Comparison of ENCODE assay signal across 1 cellular context in the genomic region with DNA sequence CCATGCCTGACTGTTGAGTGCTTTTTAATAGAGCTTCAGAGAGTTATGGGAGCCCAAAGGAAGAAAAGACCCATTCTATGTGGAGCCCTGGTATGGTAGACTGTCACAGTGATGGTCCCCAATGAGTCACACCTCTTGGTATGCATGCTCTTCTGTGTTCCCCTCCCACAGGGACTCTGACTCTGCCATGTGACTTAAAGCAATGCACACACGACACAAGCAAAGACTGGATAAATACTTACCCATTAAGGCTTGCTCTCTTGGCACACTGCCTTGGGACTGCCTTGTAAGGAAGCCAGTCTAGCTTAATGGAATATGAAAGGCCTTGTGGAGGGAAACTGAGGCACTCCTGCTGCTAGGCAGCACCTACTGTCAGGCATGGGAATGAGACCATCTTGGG.
TF ChIP-seq lines count a peak whose summit lies in the region.

No MANE protein-coding gene starts in this region.

TF ChIP-seq in HepG2, 621 proteins besides CTCF, POLR2A, EP300 and RAD21 (continues in another document):
- no peak for TF ChIP-seq ZBTB21 (CRISPR knock-in tag; IDR thresholded peaks at IDR 0.05)
- no peak for TF ChIP-seq DRAP1 (CRISPR knock-in tag; IDR thresholded peaks at IDR 0.05)
- TF ChIP-seq JUN (CRISPR knock-in tag; IDR thresholded peaks at IDR 0.05) = no peak
- no peak for TF ChIP-seq KLF16 (CRISPR knock-in tag; IDR thresholded peaks at IDR 0.05)
- TF ChIP-seq, protein P1, sequence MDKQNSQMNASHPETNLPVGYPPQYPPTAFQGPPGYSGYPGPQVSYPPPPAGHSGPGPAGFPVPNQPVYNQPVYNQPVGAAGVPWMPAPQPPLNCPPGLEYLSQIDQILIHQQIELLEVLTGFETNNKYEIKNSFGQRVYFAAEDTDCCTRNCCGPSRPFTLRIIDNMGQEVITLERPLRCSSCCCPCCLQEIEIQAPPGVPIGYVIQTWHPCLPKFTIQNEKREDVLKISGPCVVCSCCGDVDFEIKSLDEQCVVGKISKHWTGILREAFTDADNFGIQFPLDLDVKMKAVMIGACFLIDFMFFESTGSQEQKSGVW (CRISPR knock-in tag; IDR thresholded peaks at IDR 0.05; ENCODE audit: borderline replicate concordance) = no peak
- no peak for TF ChIP-seq NFE2L2 (IDR thresholded peaks at IDR 0.05; ENCODE audit: low read length)
- TF ChIP-seq SP4 (CRISPR knock-in tag; IDR thresholded peaks at IDR 0.05) = no peak
- TF ChIP-seq, protein P2, sequence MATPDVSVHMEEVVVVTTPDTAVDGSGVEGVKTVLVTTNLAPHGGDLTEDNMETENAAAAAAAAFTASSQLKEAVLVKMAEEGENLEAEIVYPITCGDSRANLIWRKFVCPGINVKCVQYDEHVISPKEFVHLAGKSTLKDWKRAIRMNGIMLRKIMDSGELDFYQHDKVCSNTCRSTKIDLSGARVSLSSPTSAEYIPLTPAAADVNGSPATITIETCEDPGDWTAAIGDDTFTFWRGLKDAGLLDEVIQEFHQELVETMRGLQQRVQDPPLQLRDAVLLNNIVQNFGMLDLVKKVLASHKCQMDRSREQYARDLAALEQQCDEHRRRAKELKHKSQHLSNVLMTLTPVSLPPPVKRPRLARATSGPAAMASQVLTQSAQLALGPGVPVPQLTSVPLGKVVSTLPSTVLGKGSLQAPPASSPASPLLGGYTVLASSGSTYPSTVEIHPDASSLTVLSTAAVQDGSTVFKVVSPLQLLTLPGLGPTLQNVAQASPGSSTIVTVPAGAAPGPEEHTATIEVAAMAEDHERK (CRISPR knock-in tag; IDR thresholded peaks at IDR 0.05; ENCODE audit: low read depth) = no peak
- TF ChIP-seq, protein P3, sequence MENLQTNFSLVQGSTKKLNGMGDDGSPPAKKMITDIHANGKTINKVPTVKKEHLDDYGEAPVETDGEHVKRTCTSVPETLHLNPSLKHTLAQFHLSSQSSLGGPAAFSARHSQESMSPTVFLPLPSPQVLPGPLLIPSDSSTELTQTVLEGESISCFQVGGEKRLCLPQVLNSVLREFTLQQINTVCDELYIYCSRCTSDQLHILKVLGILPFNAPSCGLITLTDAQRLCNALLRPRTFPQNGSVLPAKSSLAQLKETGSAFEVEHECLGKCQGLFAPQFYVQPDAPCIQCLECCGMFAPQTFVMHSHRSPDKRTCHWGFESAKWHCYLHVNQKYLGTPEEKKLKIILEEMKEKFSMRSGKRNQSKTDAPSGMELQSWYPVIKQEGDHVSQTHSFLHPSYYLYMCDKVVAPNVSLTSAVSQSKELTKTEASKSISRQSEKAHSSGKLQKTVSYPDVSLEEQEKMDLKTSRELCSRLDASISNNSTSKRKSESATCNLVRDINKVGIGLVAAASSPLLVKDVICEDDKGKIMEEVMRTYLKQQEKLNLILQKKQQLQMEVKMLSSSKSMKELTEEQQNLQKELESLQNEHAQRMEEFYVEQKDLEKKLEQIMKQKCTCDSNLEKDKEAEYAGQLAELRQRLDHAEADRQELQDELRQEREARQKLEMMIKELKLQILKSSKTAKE (CRISPR knock-in tag; IDR thresholded peaks at IDR 0.05; ENCODE audit: borderline replicate concordance) = no peak
- TF ChIP-seq RFXANK (CRISPR knock-in tag; IDR thresholded peaks at IDR 0.05) = no peak
- no peak for TF ChIP-seq ZNF678 (CRISPR knock-in tag; IDR thresholded peaks at IDR 0.05)
- TF ChIP-seq, protein P4, sequence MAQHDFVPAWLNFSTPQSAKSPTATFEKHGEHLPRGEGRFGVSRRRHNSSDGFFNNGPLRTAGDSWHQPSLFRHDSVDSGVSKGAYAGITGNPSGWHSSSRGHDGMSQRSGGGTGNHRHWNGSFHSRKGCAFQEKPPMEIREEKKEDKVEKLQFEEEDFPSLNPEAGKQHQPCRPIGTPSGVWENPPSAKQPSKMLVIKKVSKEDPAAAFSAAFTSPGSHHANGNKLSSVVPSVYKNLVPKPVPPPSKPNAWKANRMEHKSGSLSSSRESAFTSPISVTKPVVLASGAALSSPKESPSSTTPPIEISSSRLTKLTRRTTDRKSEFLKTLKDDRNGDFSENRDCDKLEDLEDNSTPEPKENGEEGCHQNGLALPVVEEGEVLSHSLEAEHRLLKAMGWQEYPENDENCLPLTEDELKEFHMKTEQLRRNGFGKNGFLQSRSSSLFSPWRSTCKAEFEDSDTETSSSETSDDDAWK (CRISPR knock-in tag; IDR thresholded peaks at IDR 0.05) = no peak
- TF ChIP-seq ZNF629 (CRISPR knock-in tag; conservative IDR thresholded peaks at IDR 0.05) = peak; percentile 48
- no peak for TF ChIP-seq ZBTB43 (CRISPR knock-in tag; conservative IDR thresholded peaks at IDR 0.05)
- TF ChIP-seq FOXO1 (CRISPR knock-in tag; IDR thresholded peaks at IDR 0.05) = no peak
- TF ChIP-seq, protein P5, sequence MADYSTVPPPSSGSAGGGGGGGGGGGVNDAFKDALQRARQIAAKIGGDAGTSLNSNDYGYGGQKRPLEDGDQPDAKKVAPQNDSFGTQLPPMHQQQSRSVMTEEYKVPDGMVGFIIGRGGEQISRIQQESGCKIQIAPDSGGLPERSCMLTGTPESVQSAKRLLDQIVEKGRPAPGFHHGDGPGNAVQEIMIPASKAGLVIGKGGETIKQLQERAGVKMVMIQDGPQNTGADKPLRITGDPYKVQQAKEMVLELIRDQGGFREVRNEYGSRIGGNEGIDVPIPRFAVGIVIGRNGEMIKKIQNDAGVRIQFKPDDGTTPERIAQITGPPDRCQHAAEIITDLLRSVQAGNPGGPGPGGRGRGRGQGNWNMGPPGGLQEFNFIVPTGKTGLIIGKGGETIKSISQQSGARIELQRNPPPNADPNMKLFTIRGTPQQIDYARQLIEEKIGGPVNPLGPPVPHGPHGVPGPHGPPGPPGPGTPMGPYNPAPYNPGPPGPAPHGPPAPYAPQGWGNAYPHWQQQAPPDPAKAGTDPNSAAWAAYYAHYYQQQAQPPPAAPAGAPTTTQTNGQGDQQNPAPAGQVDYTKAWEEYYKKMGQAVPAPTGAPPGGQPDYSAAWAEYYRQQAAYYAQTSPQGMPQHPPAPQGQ (CRISPR knock-in tag; IDR thresholded peaks at IDR 0.05; ENCODE audit: borderline replicate concordance) = no peak
- TF ChIP-seq, protein P6, sequence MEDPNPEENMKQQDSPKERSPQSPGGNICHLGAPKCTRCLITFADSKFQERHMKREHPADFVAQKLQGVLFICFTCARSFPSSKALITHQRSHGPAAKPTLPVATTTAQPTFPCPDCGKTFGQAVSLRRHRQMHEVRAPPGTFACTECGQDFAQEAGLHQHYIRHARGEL (CRISPR knock-in tag; IDR thresholded peaks at IDR 0.05) = no peak
- TF ChIP-seq, protein P7, sequence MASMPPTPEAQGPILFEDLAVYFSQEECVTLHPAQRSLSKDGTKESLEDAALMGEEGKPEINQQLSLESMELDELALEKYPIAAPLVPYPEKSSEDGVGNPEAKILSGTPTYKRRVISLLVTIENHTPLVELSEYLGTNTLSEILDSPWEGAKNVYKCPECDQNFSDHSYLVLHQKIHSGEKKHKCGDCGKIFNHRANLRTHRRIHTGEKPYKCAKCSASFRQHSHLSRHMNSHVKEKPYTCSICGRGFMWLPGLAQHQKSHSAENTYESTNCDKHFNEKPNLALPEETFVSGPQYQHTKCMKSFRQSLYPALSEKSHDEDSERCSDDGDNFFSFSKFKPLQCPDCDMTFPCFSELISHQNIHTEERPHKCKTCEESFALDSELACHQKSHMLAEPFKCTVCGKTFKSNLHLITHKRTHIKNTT (CRISPR knock-in tag; IDR thresholded peaks at IDR 0.05) = no peak
- TF ChIP-seq SRSF1 (optimal IDR thresholded peaks at IDR 0.05; ENCODE audit: low read depth, low read length) = no peak
- TF ChIP-seq TEAD3 (CRISPR knock-in tag; optimal IDR thresholded peaks at IDR 0.05; ENCODE audit: borderline replicate concordance) = peak; percentile 97
- TF ChIP-seq, protein P8, sequence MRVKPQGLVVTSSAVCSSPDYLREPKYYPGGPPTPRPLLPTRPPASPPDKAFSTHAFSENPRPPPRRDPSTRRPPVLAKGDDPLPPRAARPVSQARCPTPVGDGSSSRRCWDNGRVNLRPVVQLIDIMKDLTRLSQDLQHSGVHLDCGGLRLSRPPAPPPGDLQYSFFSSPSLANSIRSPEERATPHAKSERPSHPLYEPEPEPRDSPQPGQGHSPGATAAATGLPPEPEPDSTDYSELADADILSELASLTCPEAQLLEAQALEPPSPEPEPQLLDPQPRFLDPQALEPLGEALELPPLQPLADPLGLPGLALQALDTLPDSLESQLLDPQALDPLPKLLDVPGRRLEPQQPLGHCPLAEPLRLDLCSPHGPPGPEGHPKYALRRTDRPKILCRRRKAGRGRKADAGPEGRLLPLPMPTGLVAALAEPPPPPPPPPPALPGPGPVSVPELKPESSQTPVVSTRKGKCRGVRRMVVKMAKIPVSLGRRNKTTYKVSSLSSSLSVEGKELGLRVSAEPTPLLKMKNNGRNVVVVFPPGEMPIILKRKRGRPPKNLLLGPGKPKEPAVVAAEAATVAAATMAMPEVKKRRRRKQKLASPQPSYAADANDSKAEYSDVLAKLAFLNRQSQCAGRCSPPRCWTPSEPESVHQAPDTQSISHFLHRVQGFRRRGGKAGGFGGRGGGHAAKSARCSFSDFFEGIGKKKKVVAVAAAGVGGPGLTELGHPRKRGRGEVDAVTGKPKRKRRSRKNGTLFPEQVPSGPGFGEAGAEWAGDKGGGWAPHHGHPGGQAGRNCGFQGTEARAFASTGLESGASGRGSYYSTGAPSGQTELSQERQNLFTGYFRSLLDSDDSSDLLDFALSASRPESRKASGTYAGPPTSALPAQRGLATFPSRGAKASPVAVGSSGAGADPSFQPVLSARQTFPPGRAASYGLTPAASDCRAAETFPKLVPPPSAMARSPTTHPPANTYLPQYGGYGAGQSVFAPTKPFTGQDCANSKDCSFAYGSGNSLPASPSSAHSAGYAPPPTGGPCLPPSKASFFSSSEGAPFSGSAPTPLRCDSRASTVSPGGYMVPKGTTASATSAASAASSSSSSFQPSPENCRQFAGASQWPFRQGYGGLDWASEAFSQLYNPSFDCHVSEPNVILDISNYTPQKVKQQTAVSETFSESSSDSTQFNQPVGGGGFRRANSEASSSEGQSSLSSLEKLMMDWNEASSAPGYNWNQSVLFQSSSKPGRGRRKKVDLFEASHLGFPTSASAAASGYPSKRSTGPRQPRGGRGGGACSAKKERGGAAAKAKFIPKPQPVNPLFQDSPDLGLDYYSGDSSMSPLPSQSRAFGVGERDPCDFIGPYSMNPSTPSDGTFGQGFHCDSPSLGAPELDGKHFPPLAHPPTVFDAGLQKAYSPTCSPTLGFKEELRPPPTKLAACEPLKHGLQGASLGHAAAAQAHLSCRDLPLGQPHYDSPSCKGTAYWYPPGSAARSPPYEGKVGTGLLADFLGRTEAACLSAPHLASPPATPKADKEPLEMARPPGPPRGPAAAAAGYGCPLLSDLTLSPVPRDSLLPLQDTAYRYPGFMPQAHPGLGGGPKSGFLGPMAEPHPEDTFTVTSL (CRISPR knock-in tag; IDR thresholded peaks at IDR 0.05; ENCODE audit: borderline replicate concordance) = no peak
- TF ChIP-seq, protein P9, sequence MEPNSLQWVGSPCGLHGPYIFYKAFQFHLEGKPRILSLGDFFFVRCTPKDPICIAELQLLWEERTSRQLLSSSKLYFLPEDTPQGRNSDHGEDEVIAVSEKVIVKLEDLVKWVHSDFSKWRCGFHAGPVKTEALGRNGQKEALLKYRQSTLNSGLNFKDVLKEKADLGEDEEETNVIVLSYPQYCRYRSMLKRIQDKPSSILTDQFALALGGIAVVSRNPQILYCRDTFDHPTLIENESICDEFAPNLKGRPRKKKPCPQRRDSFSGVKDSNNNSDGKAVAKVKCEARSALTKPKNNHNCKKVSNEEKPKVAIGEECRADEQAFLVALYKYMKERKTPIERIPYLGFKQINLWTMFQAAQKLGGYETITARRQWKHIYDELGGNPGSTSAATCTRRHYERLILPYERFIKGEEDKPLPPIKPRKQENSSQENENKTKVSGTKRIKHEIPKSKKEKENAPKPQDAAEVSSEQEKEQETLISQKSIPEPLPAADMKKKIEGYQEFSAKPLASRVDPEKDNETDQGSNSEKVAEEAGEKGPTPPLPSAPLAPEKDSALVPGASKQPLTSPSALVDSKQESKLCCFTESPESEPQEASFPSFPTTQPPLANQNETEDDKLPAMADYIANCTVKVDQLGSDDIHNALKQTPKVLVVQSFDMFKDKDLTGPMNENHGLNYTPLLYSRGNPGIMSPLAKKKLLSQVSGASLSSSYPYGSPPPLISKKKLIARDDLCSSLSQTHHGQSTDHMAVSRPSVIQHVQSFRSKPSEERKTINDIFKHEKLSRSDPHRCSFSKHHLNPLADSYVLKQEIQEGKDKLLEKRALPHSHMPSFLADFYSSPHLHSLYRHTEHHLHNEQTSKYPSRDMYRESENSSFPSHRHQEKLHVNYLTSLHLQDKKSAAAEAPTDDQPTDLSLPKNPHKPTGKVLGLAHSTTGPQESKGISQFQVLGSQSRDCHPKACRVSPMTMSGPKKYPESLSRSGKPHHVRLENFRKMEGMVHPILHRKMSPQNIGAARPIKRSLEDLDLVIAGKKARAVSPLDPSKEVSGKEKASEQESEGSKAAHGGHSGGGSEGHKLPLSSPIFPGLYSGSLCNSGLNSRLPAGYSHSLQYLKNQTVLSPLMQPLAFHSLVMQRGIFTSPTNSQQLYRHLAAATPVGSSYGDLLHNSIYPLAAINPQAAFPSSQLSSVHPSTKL (CRISPR knock-in tag; IDR thresholded peaks at IDR 0.05) = peak; percentile 49
- TF ChIP-seq ZBTB34 (CRISPR knock-in tag; IDR thresholded peaks at IDR 0.05) = no peak
- no peak for TF ChIP-seq ZNF207 (IDR thresholded peaks at IDR 0.05; ENCODE audit: borderline replicate concordance)
- TF ChIP-seq ZMAT3 (CRISPR knock-in tag; conservative IDR thresholded peaks at IDR 0.05) = no peak
- no peak for TF ChIP-seq BCL6 (CRISPR knock-in tag; IDR thresholded peaks at IDR 0.05)
- no peak for TF ChIP-seq KMT2B (CRISPR knock-in tag; IDR thresholded peaks at IDR 0.05)
- TF ChIP-seq PHF20 (CRISPR knock-in tag; IDR thresholded peaks at IDR 0.05) = no peak
- no peak for TF ChIP-seq SOX13 (IDR thresholded peaks at IDR 0.05)
- no peak for TF ChIP-seq SOX13 (CRISPR knock-in tag; conservative IDR thresholded peaks at IDR 0.05 in 1 of 2, IDR thresholded peaks at IDR 0.05 in 1 of 2)
